Comparison of ENCODE assay signal across 8 cellular contexts in genomic region chr2:215605214-215605613, GRCh38.
"Had no signal": no experiment of that assay in that cellular context is flagged by ENCODE, and none has a peak within 500 bp of the region (broad histone marks: within the 10 kb centered on the region; RNA-seq: fewer than 3 reads in every experiment).

No MANE protein-coding gene starts in this region.

- H3K9ac ChIP-seq: GM23248, KMS-11 had no signal

- H3K4me3 ChIP-seq: GM23248, HAP-1 had no signal

- ATAC-seq: HCT116 had no signal

- H3K36me3 ChIP-seq: HAP-1 had no signal

- H3K27ac ChIP-seq: GM23248, KMS-11 had no signal

- DNase-seq: GM23248, GOT3, H7, HFFc6, KBM-7 had no signal

- H3K9me3 ChIP-seq: HAP-1 had no signal

- H2AFZ ChIP-seq: GM23248 had no signal

- H3K4me1 ChIP-seq: HAP-1 had no signal

- H3K4me2 ChIP-seq: KMS-11 had no signal
